Comparison of ENCODE assay signal across 25 cellular contexts in genomic region chr3:52381623-52382022, GRCh38.
"Had no signal": no experiment of that assay in that cellular context is flagged by ENCODE, and none has a peak within 500 bp of the region (broad histone marks: within the 10 kb centered on the region; RNA-seq: fewer than 3 reads in every experiment).

No MANE protein-coding gene starts in this region.

- H3K4me3 Mint-ChIP-seq: dendritic cell treated with granulocyte-macrophage colony-stimulating factor and Interleukin-4, amounts not matched to agents 40 ng/mL and 50 ng/mL, for 4 days; effector memory CD8-positive, alpha-beta T cell; endodermal cell; mesothelial cell of epicardium; naive B cell had no signal

- H3K27me3 Mint-ChIP-seq: dendritic cell treated with granulocyte-macrophage colony-stimulating factor and Interleukin-4, amounts not matched to agents 40 ng/mL and 50 ng/mL, for 4 days; effector memory CD8-positive, alpha-beta T cell; naive B cell had no signal

- H3K4me1 ChIP-seq: colonic mucosa, esophagus squamous epithelium, gastrocnemius medialis, heart right ventricle, left lung, lower lobe of right lung had no signal

- H3K9me3 Mint-ChIP-seq: dendritic cell treated with granulocyte-macrophage colony-stimulating factor and Interleukin-4, amounts not matched to agents 40 ng/mL and 50 ng/mL, for 4 days; effector memory CD8-positive, alpha-beta T cell; endodermal cell; mesothelial cell of epicardium; naive B cell had no signal

- DNase-seq: colonic mucosa; cortex of kidney; effector CD8-positive, alpha-beta T cell; effector memory CD8-positive, alpha-beta T cell; endodermal cell; erythroblast; esophagus squamous epithelium; foreskin fibroblast; foreskin melanocyte; gastrocnemius medialis; glutamatergic neuron; head of caudate nucleus; heart right ventricle; hippocampal formation; left cardiac atrium; left lung; left ventricle myocardium superior; lower lobe of right lung; mesenchymal stem cell; mucosa of descending colon; naive B cell had no signal

- H3K9me3 ChIP-seq: colonic mucosa, esophagus squamous epithelium, gastrocnemius medialis, heart right ventricle, left lung, lower lobe of right lung, mucosa of descending colon had no signal

- H3K36me3 ChIP-seq: colonic mucosa, esophagus squamous epithelium, gastrocnemius medialis, lower lobe of right lung had no signal

- H3K27ac ChIP-seq: colonic mucosa, epithelial cell of prostate, esophagus squamous epithelium, gastrocnemius medialis, heart right ventricle, left lung, lower lobe of right lung had no signal

- ATAC-seq: effector memory CD8-positive, alpha-beta T cell; esophagus mucosa; gastrocnemius medialis; heart right ventricle; left cardiac atrium; left lung; left ventricle myocardium superior; lower lobe of right lung; mucosa of descending colon had no signal

- H3K36me3 Mint-ChIP-seq: mesothelial cell of epicardium, naive B cell had no signal

- H3K27me3 ChIP-seq: colonic mucosa, esophagus squamous epithelium, gastrocnemius medialis, heart right ventricle, left lung had no signal

- H3K4me3 ChIP-seq: colonic mucosa, esophagus squamous epithelium, gastrocnemius medialis, heart right ventricle, left lung, lower lobe of right lung, mucosa of descending colon had no signal

- H3K27ac Mint-ChIP-seq: dendritic cell treated with granulocyte-macrophage colony-stimulating factor and Interleukin-4, amounts not matched to agents 40 ng/mL and 50 ng/mL, for 4 days; effector memory CD8-positive, alpha-beta T cell; endodermal cell; mesothelial cell of epicardium had no signal
